ENCODE assay signal across 8 cellular contexts in the genomic region with DNA sequence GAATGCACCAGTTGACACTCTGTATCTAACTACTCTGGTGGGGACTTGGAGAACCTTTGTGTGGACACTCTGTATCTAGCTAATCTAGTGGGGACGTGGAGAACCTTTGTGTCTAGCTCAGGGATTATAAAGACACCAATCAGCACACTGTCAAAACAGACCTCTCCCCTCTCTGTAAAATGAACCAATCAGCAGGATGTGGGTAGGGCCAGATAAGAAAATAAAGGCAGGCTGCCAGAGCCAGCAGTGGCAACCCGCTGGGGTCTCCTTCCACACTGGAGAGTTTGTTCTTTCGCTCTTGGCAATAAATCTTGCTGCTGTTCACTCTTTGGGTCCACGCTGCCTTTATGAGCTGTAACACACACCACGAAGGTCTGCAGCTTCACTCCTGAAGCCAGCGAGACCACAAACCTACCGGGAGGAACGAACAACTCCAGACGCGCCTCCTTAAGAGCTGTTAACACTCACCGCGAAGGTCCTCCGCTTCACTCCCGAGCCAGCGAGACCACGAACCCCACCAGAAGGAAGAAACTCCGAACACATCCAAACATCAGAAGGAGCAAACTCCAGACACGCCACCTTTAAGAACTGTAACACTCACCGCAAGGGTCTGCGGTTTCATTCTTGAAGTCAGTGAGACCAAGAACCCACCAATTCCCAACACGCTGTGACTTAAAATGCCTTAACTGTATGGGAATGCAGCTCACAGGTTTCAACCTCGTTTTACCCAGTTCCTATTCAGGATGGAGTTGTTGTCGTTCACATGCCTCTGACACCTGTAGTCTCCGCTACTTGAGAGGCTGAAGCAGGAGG. TPM values are rescaled to one million over a fixed set of nuclear protein-coding genes. Genes with fewer than 3 reads are reported as not detected.
DNase-seq lines count a peak whose midpoint lies in the region; ATAC-seq and TF ChIP-seq lines count a peak whose summit lies in the region.
"Not testable (repeated sequence)": the region's sequence is repeated elsewhere in the genome, so short reads cannot be mapped to it uniquely, and the experiment has no call there.

No MANE protein-coding gene starts in this region.

- dilution Hi-C loops in mammary epithelial cell (cut with HindIII; ENCODE audit: low sequenced_read_pairs) = not testable (repeated sequence)

- peak overlapping the region; percentile 27 for H2AFZ ChIP-seq in mammary epithelial cell (ENCODE audit: low read depth, low read length)

- not testable (repeated sequence) for H3K27me3 Mint-ChIP-seq in CD4-positive, alpha-beta memory T cell; activated CD4-positive, alpha-beta T cell treated with anti-CD3 and anti-CD28 coated beads for 36 hours; activated T-cell treated with anti-CD3 and anti-CD28 coated beads, Interleukin-2, amount 50 U/mL, for 72 hours (ENCODE audit: low read depth); progenitor cell of endocrine pancreas; stimulated activated naive CD8-positive, alpha-beta T cell treated with anti-CD3 and anti-CD28 coated beads, Interleukin-15, Interleukin-2, amounts not matched to agents 100 ng/mL and 50 ng/mL, for 24 hours

- BruUV-seq in mammary epithelial cell (replicated peaks; lab: Mats Ljungman, UMichigan) = not testable (repeated sequence)

- H3K9me3 ChIP-seq in CD4-positive, alpha-beta memory T cell (ENCODE audit: control insufficient read depth in 1 of 2, low read length in 2 of 2); mammary epithelial cell (replicated peaks; ENCODE audit: insufficient read depth, low read length): not testable (repeated sequence)

- H3K9ac ChIP-seq in mammary epithelial cell (ENCODE audit: insufficient read depth, low read length) = not testable (repeated sequence)

- H3K27ac ChIP-seq in CD4-positive, alpha-beta memory T cell (ENCODE audit: low read depth, low read length) = peak overlapping the region; percentile 33
- H3K27ac ChIP-seq in mammary epithelial cell (ENCODE audit: insufficient read depth, low read depth, low read length) = not testable (repeated sequence)

- H3K4me1 Mint-ChIP-seq in CD4-positive, alpha-beta memory T cell = peaks cover 10 to 28% (median 12%) of the 10 kb centered on the region in 4 donors
- peaks cover 13% of the 10 kb centered on the region for H3K4me1 Mint-ChIP-seq in activated CD4-positive, alpha-beta T cell treated with anti-CD3 and anti-CD28 coated beads for 36 hours
- peaks cover 11% of the 10 kb centered on the region for H3K4me1 Mint-ChIP-seq in activated T-cell treated with anti-CD3 and anti-CD28 coated beads, Interleukin-2, amount 50 U/mL, for 72 hours (ENCODE audit: low read depth)
- not testable (repeated sequence) for H3K4me1 Mint-ChIP-seq in progenitor cell of endocrine pancreas (ENCODE audit: low read depth)
- peaks cover 17% of the 10 kb centered on the region for H3K4me1 Mint-ChIP-seq in stimulated activated naive CD8-positive, alpha-beta T cell treated with anti-CD3 and anti-CD28 coated beads, Interleukin-15, Interleukin-2, amounts not matched to agents 100 ng/mL and 50 ng/mL, for 24 hours (ENCODE audit: low read depth)

- H3K9me3 Mint-ChIP-seq in CD4-positive, alpha-beta memory T cell; activated CD4-positive, alpha-beta T cell treated with anti-CD3 and anti-CD28 coated beads for 36 hours (ENCODE audit: low read depth); activated T-cell treated with anti-CD3 and anti-CD28 coated beads, Interleukin-2, amount 50 U/mL, for 72 hours; progenitor cell of endocrine pancreas (ENCODE audit: low read depth); stimulated activated naive CD8-positive, alpha-beta T cell treated with anti-CD3 and anti-CD28 coated beads, Interleukin-15, Interleukin-2, amounts not matched to agents 100 ng/mL and 50 ng/mL, for 24 hours: not testable (repeated sequence)

- POLR2A ChIA-PET in CD4-positive, alpha-beta memory T cell (lab: Charles Lee; ENCODE audit: partially characterized antibody) = interaction anchor here (1.4 to 3.1 kb wide), 3 partner anchors 26 to 225 kb away, joined by 5 to 28 read pairs (median 9); a partner anchor contains a TSS
- POLR2A ChIA-PET in activated CD4-positive, alpha-beta T cell treated with anti-CD3 and anti-CD28 coated beads for 36 hours (lab: Charles Lee) = interaction anchor here (0.6 to 1.1 kb wide), 4 partner anchors 18 to 225 kb away, joined by 3 to 9 read pairs (median 6); a partner anchor contains a TSS

- not testable (repeated sequence) for ATAC-seq in activated CD4-positive, alpha-beta T cell treated with anti-CD3 and anti-CD28 coated beads for 36 hours; activated T-cell treated with anti-CD3 and anti-CD28 coated beads, Interleukin-2, amount 50 U/mL, for 72 hours (replicated peaks in 1 of 2)

- DNase-seq in CD4-positive, alpha-beta memory T cell = peak; percentile 38 to 68 (median 62)
- DNase-seq in NCI-H69 (lab: John Stamatoyannopoulos, UW) (peak; percentile 50), kidney tubule cell (ENCODE audit: low spot score) (peak; percentile 25)
- DNase-seq in activated CD4-positive, alpha-beta T cell treated with anti-CD3 and anti-CD28 coated beads for 36 hours = peak; percentile 54
- peak; percentile 33 to 37 for DNase-seq in activated T-cell treated with anti-CD3 and anti-CD28 coated beads, Interleukin-2, amount 50 U/mL, for 72 hours
- not testable (repeated sequence) for DNase-seq in mammary epithelial cell; progenitor cell of endocrine pancreas (ENCODE audit: low spot score, unreplicated experiment)

- H3K4me3 Mint-ChIP-seq in CD4-positive, alpha-beta memory T cell = peak overlapping the region; percentile 73 to 96 (median 92)
- H3K4me3 Mint-ChIP-seq in activated CD4-positive, alpha-beta T cell treated with anti-CD3 and anti-CD28 coated beads for 36 hours = peak overlapping the region; percentile 72
- peak overlapping the region; percentile 82 to 86 for H3K4me3 Mint-ChIP-seq in activated T-cell treated with anti-CD3 and anti-CD28 coated beads, Interleukin-2, amount 50 U/mL, for 72 hours
- not testable (repeated sequence) for H3K4me3 Mint-ChIP-seq in progenitor cell of endocrine pancreas (ENCODE audit: low read depth)
- H3K4me3 Mint-ChIP-seq in stimulated activated naive CD8-positive, alpha-beta T cell treated with anti-CD3 and anti-CD28 coated beads, Interleukin-15, Interleukin-2, amounts not matched to agents 100 ng/mL and 50 ng/mL, for 24 hours = peak overlapping the region; percentile 74

- intact Hi-C loops in CD4-positive, alpha-beta memory T cell (cut with micrococcal nuclease) = loop anchor here (1.0 to 5.0 kb wide), 2 partner anchors 26 to 602 kb away; a partner anchor contains a TSS
- intact Hi-C loops in activated CD4-positive, alpha-beta T cell treated with anti-CD3 and anti-CD28 coated beads for 36 hours (cut with DNase I, micrococcal nuclease) = loop anchor here in 1 of 2 experiments (1.0 to 5.0 kb wide), 2 partner anchors 37 to 743 kb away; no protein-coding TSS in a partner anchor
- intact Hi-C loops in mammary epithelial cell (cut with micrococcal nuclease) = not testable (repeated sequence)

- CTCF ChIA-PET in CD4-positive, alpha-beta memory T cell (lab: Charles Lee; ENCODE audit: partially characterized antibody) = interaction anchor here (0.7 to 2.2 kb wide), 11 partner anchors 14 to 222 kb away, joined by 3 to 26 read pairs (median 4); no protein-coding TSS in a partner anchor
- CTCF ChIA-PET in activated CD4-positive, alpha-beta T cell treated with anti-CD3 and anti-CD28 coated beads for 36 hours (lab: Charles Lee) = interaction anchor here (0.5 to 2.3 kb wide), 14 partner anchors 9 to 466 kb away, joined by 3 to 15 read pairs (median 3); a partner anchor contains a TSS
- CTCF ChIA-PET in mammary epithelial cell (lab: Charles Lee; ENCODE audit: low non-redundant PET) = not testable (repeated sequence)

- not testable (repeated sequence) for H4K20me1 ChIP-seq in mammary epithelial cell (ENCODE audit: insufficient read depth, low read length)

- not testable (repeated sequence) for H3K27me3 ChIP-seq in CD4-positive, alpha-beta memory T cell (ENCODE audit: insufficient read depth, low read length); mammary epithelial cell (ENCODE audit: insufficient read depth, low read length)

- WGBS in mammary epithelial cell (ENCODE audit: low coverage, missing lambda C conversion rate) = 86% methylated on average over 23 of the region's 24 CpGs

- H3K4me2 ChIP-seq in mammary epithelial cell (ENCODE audit: insufficient read depth, low read depth, low read length) = not testable (repeated sequence)

- TF ChIP-seq CTCF in mammary epithelial cell (conservative IDR thresholded peaks at IDR 0.05 in 1 of 2, IDR thresholded peaks at IDR 0.05 in 1 of 2; ENCODE audit: extremely low read depth in 1 of 2, insufficient read depth in 1 of 2, low read depth in 1 of 2, low read length in 2 of 2); progenitor cell of endocrine pancreas (IDR thresholded peaks at IDR 0.05; ENCODE audit: unreplicated experiment): not testable (repeated sequence)

- H3K36me3 ChIP-seq in CD4-positive, alpha-beta memory T cell (ENCODE audit: insufficient read depth, low read length); mammary epithelial cell (ENCODE audit: insufficient read depth, low read length): not testable (repeated sequence)

- peak overlapping the region; percentile 43 to 93 (median 76) for H3K27ac Mint-ChIP-seq in CD4-positive, alpha-beta memory T cell
- peak overlapping the region; percentile 73 for H3K27ac Mint-ChIP-seq in activated CD4-positive, alpha-beta T cell treated with anti-CD3 and anti-CD28 coated beads for 36 hours
- peak overlapping the region; percentile 14 for H3K27ac Mint-ChIP-seq in activated T-cell treated with anti-CD3 and anti-CD28 coated beads, Interleukin-2, amount 50 U/mL, for 72 hours
- peak overlapping the region; percentile 26 for H3K27ac Mint-ChIP-seq in progenitor cell of endocrine pancreas
- H3K27ac Mint-ChIP-seq in stimulated activated naive CD8-positive, alpha-beta T cell treated with anti-CD3 and anti-CD28 coated beads, Interleukin-15, Interleukin-2, amounts not matched to agents 100 ng/mL and 50 ng/mL, for 24 hours = not testable (repeated sequence)

- in situ Hi-C loops in mammary epithelial cell (cut with MboI; ENCODE audit: low sequenced_read_pairs in 2 of 2) = not testable (repeated sequence)

- not testable (repeated sequence) for H3K36me3 Mint-ChIP-seq in CD4-positive, alpha-beta memory T cell; activated CD4-positive, alpha-beta T cell treated with anti-CD3 and anti-CD28 coated beads for 36 hours (ENCODE audit: low read depth); activated T-cell treated with anti-CD3 and anti-CD28 coated beads, Interleukin-2, amount 50 U/mL, for 72 hours (ENCODE audit: insufficient read depth in 2 of 2); progenitor cell of endocrine pancreas (ENCODE audit: insufficient read depth); stimulated activated naive CD8-positive, alpha-beta T cell treated with anti-CD3 and anti-CD28 coated beads, Interleukin-15, Interleukin-2, amounts not matched to agents 100 ng/mL and 50 ng/mL, for 24 hours (ENCODE audit: low read depth)

- peaks cover 15% of the 10 kb centered on the region for H3K79me2 ChIP-seq in mammary epithelial cell (ENCODE audit: insufficient read depth, low read length)

- H3K4me3 ChIP-seq in CD4-positive, alpha-beta memory T cell (ENCODE audit: low read length in 2 of 2) = peak overlapping the region; percentile 58 to 63
- H3K4me3 ChIP-seq in mammary epithelial cell (replicated peaks in 1 of 3; ENCODE audit: insufficient read depth in 1 of 3, low read depth in 2 of 3, low read length in 3 of 3) = not testable (repeated sequence)

- not testable (repeated sequence) for H3K4me1 ChIP-seq in CD4-positive, alpha-beta memory T cell (ENCODE audit: insufficient read depth, low read length); mammary epithelial cell (ENCODE audit: insufficient read depth, low read length)

RNA-seq across cellular contexts. Expression of a gene that starts 3.6 kb away (rescaled TPM):
- 100 to 1,000 TPM; 121 to 127 TPM for total RNA-seq in CD4-positive, alpha-beta memory T cell
- polyA plus RNA-seq in CD4-positive, alpha-beta memory T cell = 100 to 1,000 TPM; 249 to 320 TPM
- 100 to 1,000 TPM; 138 to 153 TPM for total RNA-seq in activated CD4-positive, alpha-beta T cell treated with anti-CD3 and anti-CD28 coated beads for 36 hours
- 100 to 1,000 TPM; 155 to 179 TPM for total RNA-seq in activated T-cell treated with anti-CD3 and anti-CD28 coated beads, Interleukin-2, amount 50 U/mL, for 72 hours
- 100 to 1,000 TPM; 206 to 305 TPM for total RNA-seq in mammary epithelial cell
- polyA plus RNA-seq in mammary epithelial cell = 317 TPM
- polyA minus RNA-seq in mammary epithelial cell = 414 TPM
- 166 and 170 TPM in 2 replicates for total RNA-seq in progenitor cell of endocrine pancreas
